1 cellular context compared by ENCODE assay signal in genomic region chr10:48533540-48533939, GRCh38.
TF ChIP-seq lines count a peak whose summit lies in the region.

No MANE protein-coding gene starts in this region.

TF ChIP-seq in H1, 55 proteins besides CTCF, POLR2A, EP300 and RAD21:
- TF ChIP-seq FOSL1 (IDR thresholded peaks at IDR 0.05; ENCODE audit: insufficient read depth, low read depth, low read length) (no peak), KDM1A (IDR thresholded peaks at IDR 0.05; ENCODE audit: borderline replicate concordance, low read length) (no peak), BACH1 (IDR thresholded peaks at IDR 0.05; ENCODE audit: low read length) (no peak), RNF2 (IDR thresholded peaks at IDR 0.05; ENCODE audit: borderline replicate concordance, low read depth, low read length, missing control alignments, poor library complexity, severe bottlenecking) (no peak)
- TF ChIP-seq, protein P1, sequence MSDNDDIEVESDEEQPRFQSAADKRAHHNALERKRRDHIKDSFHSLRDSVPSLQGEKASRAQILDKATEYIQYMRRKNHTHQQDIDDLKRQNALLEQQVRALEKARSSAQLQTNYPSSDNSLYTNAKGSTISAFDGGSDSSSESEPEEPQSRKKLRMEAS (IDR thresholded peaks at IDR 0.05), result no peak
